ENCODE assay signal across 11 cellular contexts in genomic region chr4:188976644-188977115, GRCh38.
A peak's percentile ranks its signal among the peaks of the same experiment; 100 is the strongest.
DNase-seq lines count a peak whose midpoint lies in the region; ATAC-seq and TF ChIP-seq lines count a peak whose summit lies in the region.
"Had no signal": no experiment of that assay in that cellular context is flagged by ENCODE, and none has a peak within 500 bp of the region (broad histone marks: within the 10 kb centered on the region; RNA-seq: fewer than 3 reads in every experiment).

No MANE protein-coding gene starts in this region.

- H3K4me3 ChIP-seq in HUES6 (ENCODE audit: low read depth, low read length): 0 out of 2 replicates have a peak overlapping the region, but pooled peaks have one; percentile 18
- no peak overlapping the region for H3K4me3 ChIP-seq in RWPE2 (ENCODE audit: severe bottlenecking)
- H3K4me3 ChIP-seq: BLaER1 treated with 17β-estradiol and CSF1 and Interleukin-3, amounts not matched to agents 10 nM and 100 nM had no signal

- DNase-seq in A172 (ENCODE audit: low spot score) (peak; percentile 63), RWPE2 (ENCODE audit: low spot score) (no peak), iPS DF 19.7 (ENCODE audit: low read depth, low spot score) (peak; percentile 88), DMS79 treated with DMSO at 0.1 percent for 48 hours (lab: John Stamatoyannopoulos, UW) (no peak), posterior vena cava (ENCODE audit: low spot score) (no peak)
- DNase-seq: kidney, NCI-H2171 treated with DMSO at 0.1 percent for 48 hours had no signal

- TF ChIP-seq CTCF in RWPE2 (IDR thresholded peaks at IDR 0.05; ENCODE audit: poor library complexity, severe bottlenecking): no peak

- H3K27ac ChIP-seq in HUES6 (ENCODE audit: low read depth, low read length) (peak overlapping the region; percentile 98), RWPE2 (ENCODE audit: poor library complexity, severe bottlenecking) (no peak overlapping the region)
- H3K27ac ChIP-seq: BLaER1 treated with 17β-estradiol and CSF1 and Interleukin-3, amounts not matched to agents 10 nM and 100 nM had no signal

- H3K9me3 ChIP-seq in HUES6 (ENCODE audit: control insufficient read depth, insufficient read depth, low read depth, low read length) (peaks cover 8% of the 10 kb centered on the region), RWPE2 (ENCODE audit: severe bottlenecking) (no peaks in the 10 kb centered on the region)

- H3K36me3 ChIP-seq in HUES6 (ENCODE audit: control insufficient read depth, insufficient read depth, low read length) (no peaks in the 10 kb centered on the region), RWPE2 (ENCODE audit: low read depth) (no peaks in the 10 kb centered on the region)
- H3K36me3 ChIP-seq: BLaER1 treated with 17β-estradiol and CSF1 and Interleukin-3, amounts not matched to agents 10 nM and 100 nM had no signal

- H3K9ac ChIP-seq in HUES6 (ENCODE audit: low read length): peak overlapping the region; percentile 40
- H3K9ac ChIP-seq: BLaER1 treated with 17β-estradiol and CSF1 and Interleukin-3, amounts not matched to agents 10 nM and 100 nM had no signal

- intact Hi-C loops in posterior vena cava (cut with DNase I): no loop called here

- H3K4me1 ChIP-seq in HUES6 (ENCODE audit: control insufficient read depth, insufficient read depth, low read length) (peaks cover 31% of the 10 kb centered on the region), RWPE2 (ENCODE audit: insufficient read depth, poor library complexity, severe bottlenecking) (peaks cover 12% of the 10 kb centered on the region)

- peak; percentile 56 for ATAC-seq in RWPE2 (ENCODE audit: low read depth)
- no peak for ATAC-seq in GM21381 (IDR thresholded peaks at IDR 0.05; ENCODE audit: unreplicated experiment)
- no peak for ATAC-seq in GM18511 (IDR thresholded peaks at IDR 0.05; ENCODE audit: unreplicated experiment)

- no peaks in the 10 kb centered on the region for H3K27me3 ChIP-seq in HUES6 (ENCODE audit: control insufficient read depth, insufficient read depth, low read length)
- H3K27me3 ChIP-seq in RWPE2 (ENCODE audit: insufficient read depth, poor library complexity, severe bottlenecking): no peaks in the 10 kb centered on the region
- H3K27me3 ChIP-seq: BLaER1 treated with 17β-estradiol and CSF1 and Interleukin-3, amounts not matched to agents 10 nM and 100 nM had no signal

Comparison
In these comparisons a context has a peak if more than half of its experiments do, and no peak if none do; other contexts are left out.
1. DNase-seq: peak in A172 (single experiment) and iPS DF 19.7 (single experiment); none in RWPE2 (single experiment), DMS79 treated with DMSO at 0.1 percent for 48 hours (single experiment) and posterior vena cava (single experiment).